Comparison of ENCODE assay signal across 34 cellular contexts in the genomic region with DNA sequence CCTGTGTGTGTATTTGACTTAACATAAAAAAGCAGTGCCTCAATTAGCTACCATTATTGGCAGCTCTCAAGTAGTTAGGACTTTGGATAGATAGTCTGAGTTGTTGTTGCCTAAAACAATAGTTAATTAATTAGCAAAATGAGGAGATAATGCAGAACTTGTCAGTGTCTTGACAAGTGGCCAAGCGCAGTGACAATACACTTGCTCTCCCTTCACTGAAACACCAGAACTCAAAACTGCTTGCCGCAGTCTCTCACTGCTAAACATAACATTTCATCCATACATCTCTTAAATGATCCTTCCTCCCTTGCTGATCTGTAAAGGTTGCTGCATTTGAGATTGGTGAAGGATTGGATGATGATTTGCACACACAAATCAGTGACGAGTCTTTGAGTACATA.
"Had no signal": no experiment of that assay in that cellular context is flagged by ENCODE, and none has a peak within 500 bp of the region (broad histone marks: within the 10 kb centered on the region; RNA-seq: fewer than 3 reads in every experiment).

No MANE protein-coding gene starts in this region.

- H3K9me3 ChIP-seq: body of pancreas, gastrocnemius medialis, heart left ventricle, left lung, lower lobe of right lung, mucosa of descending colon, neutrophil, ovary, prostate gland, sigmoid colon, suprapubic skin, tibial nerve, uterus had no signal

- ATAC-seq: activated CD8-positive, alpha-beta memory T cell treated with anti-CD3 and anti-CD28 coated beads, Interleukin-2, amount 10 ng/mL, durations not matched to agents 7 days and 5 days; activated CD8-positive, alpha-beta T cell treated with anti-CD3 and anti-CD28 coated beads for 36 hours; body of pancreas; effector memory CD8-positive, alpha-beta T cell; gastrocnemius medialis; heart left ventricle; left lung; lower lobe of right lung; mucosa of descending colon; stimulated activated effector memory CD8-positive, alpha-beta T cell treated with anti-CD3 and anti-CD28 coated beads, Interleukin-12 subunit alpha, Interleukin-12 subunit beta, amount 100 ng/mL, for 72 hours; stimulated activated naive CD8-positive, alpha-beta T cell treated with anti-CD3 and anti-CD28 coated beads, Interleukin-15, amount 100 ng/mL, for 72 hours had no signal

- FAIRE-seq: small intestine had no signal

- H3K4me3 ChIP-seq: body of pancreas, cardiac muscle cell, coronary artery, gastrocnemius medialis, heart left ventricle, left lung, lower lobe of right lung, mucosa of descending colon, ovary, prostate gland, sigmoid colon, suprapubic skin, tibial nerve, uterus had no signal

- H3K27ac ChIP-seq: body of pancreas, cardiac muscle cell, coronary artery, gastrocnemius medialis, heart left ventricle, left lung, lower lobe of right lung, neutrophil, ovary, sigmoid colon, suprapubic skin, tibial nerve, uterus had no signal

- H3K27me3 ChIP-seq: body of pancreas, cardiac muscle cell, gastrocnemius medialis, heart left ventricle, left lung, neutrophil, ovary, sigmoid colon, suprapubic skin, tibial nerve, uterus had no signal

- DNase-seq: activated B cell treated with CpG ODN at 0.5 μM for 24 hours; activated CD4-positive, alpha-beta T cell treated with anti-CD3 and anti-CD28 coated beads, Interleukin-2, amount 50 U/mL, for 1 hour; activated CD8-positive, alpha-beta memory T cell treated with anti-CD3 and anti-CD28 coated beads, Interleukin-2, amount 10 ng/mL, durations not matched to agents 7 days and 5 days; activated CD8-positive, alpha-beta T cell treated with anti-CD3 and anti-CD28 coated beads for 36 hours; activated effector memory CD4-positive, alpha-beta T cell treated with Interleukin-2 at 50 U/mL for 16 hours; activated naive CD4-positive, alpha-beta T cell treated with Interleukin-2 at 50 U/mL for 16 hours; activated T-cell treated with anti-CD3 and anti-CD28 coated beads for 4 hours; body of pancreas; cerebellar nuclear complex; effector memory CD8-positive, alpha-beta T cell; erythroblast; gastrocnemius medialis; heart left ventricle; kidney glomerular epithelial cell; left lung; lower lobe of right lung; mesendoderm; mucosa of descending colon; nephron progenitor cell; ovary; retina; sigmoid colon; small intestine; stimulated activated CD4-positive, alpha-beta T cell treated with anti-CD3 and anti-CD28 coated beads, Interleukin-4, amount 100 ng/mL, for 24 hours; stimulated activated naive CD8-positive, alpha-beta T cell treated with anti-CD3 and anti-CD28 coated beads, Interleukin-15, amount 100 ng/mL, for 72 hours; T-helper 2 cell; uterus had no signal

- H3K36me3 ChIP-seq: ovary, uterus had no signal
